Comparison of ENCODE assay signal across 16 cellular contexts in genomic region chr14:95341115-95341514, GRCh38.
"Had no signal": no experiment of that assay in that cellular context is flagged by ENCODE, and none has a peak within 500 bp of the region (broad histone marks: within the 10 kb centered on the region; RNA-seq: fewer than 3 reads in every experiment).

No MANE protein-coding gene starts in this region.

- H3K9me3 ChIP-seq: gastroesophageal sphincter, heart right ventricle, upper lobe of left lung had no signal

- H3K27me3 ChIP-seq: upper lobe of left lung had no signal

- ATAC-seq: activated CD8-positive, alpha-beta T cell treated with anti-CD3 and anti-CD28 coated beads, Interleukin-2, amount 10 ng/mL, durations not matched to agents 7 days and 5 days; effector memory CD8-positive, alpha-beta T cell; gastroesophageal sphincter; naive thymus-derived CD4-positive, alpha-beta T cell; stimulated activated naive CD8-positive, alpha-beta T cell treated with anti-CD3 and anti-CD28 coated beads, Interleukin-15, Interleukin-2, amounts not matched to agents 100 U/mL and 50 U/mL, for 24 hours had no signal

- H3K36me3 ChIP-seq: gastroesophageal sphincter, heart right ventricle, upper lobe of left lung had no signal

- H3K4me3 ChIP-seq: gastroesophageal sphincter, heart right ventricle, lung, smooth muscle cell, upper lobe of left lung had no signal

- H3K27ac ChIP-seq: gastroesophageal sphincter, heart right ventricle, upper lobe of left lung had no signal

- DNase-seq: activated CD4-positive, alpha-beta T cell treated with anti-CD3 and anti-CD28 coated beads, Interleukin-2, amount 10 ng/mL, durations not matched to agents 24 days and 14 days; activated CD4-positive, CD25-positive, alpha-beta regulatory T cell; activated CD8-positive, alpha-beta memory T cell treated with anti-CD3 and anti-CD28 coated beads, Interleukin-2, amount 50 U/mL, for 4 hours; activated CD8-positive, alpha-beta T cell treated with anti-CD3 and anti-CD28 coated beads, Interleukin-2, amount 10 ng/mL, durations not matched to agents 7 days and 5 days; activated effector memory CD4-positive, alpha-beta T cell treated with anti-CD3 and anti-CD28 coated beads, Interleukin-2, amount 50 U/mL, for 16 hours; activated T-cell treated with anti-CD3 and anti-CD28 coated beads, Interleukin-2, amount 50 U/mL, for 48 hours; effector memory CD8-positive, alpha-beta T cell; naive thymus-derived CD4-positive, alpha-beta T cell; posterior cingulate gyrus; stimulated activated naive CD8-positive, alpha-beta T cell treated with anti-CD3 and anti-CD28 coated beads, Interleukin-15, Interleukin-2, amounts not matched to agents 100 U/mL and 50 U/mL, for 24 hours; T-helper 2 cell; upper lobe of left lung had no signal
